In genomic region chr6:49326337-49326736, GRCh38 we compare ENCODE assay signal across 13 cellular contexts.
DNase-seq lines count a peak whose midpoint lies in the region; ATAC-seq, FAIRE-seq and TF ChIP-seq lines count a peak whose summit lies in the region.
"Had no signal": no experiment of that assay in that cellular context is flagged by ENCODE, and none has a peak within 500 bp of the region (broad histone marks: within the 10 kb centered on the region; RNA-seq: fewer than 3 reads in every experiment).

No MANE protein-coding gene starts in this region.

- POLR2A ChIA-PET in A549 (lab: Yijun Ruan, JAX) = no interaction called here
- POLR2A ChIA-PET in GM10248 (lab: Yijun Ruan, JAX) = no interaction called here

- H3K4me3 ChIP-seq in A549 (no peak overlapping the region), mucosa of descending colon (no peak overlapping the region)
- H3K4me3 ChIP-seq: BLaER1 had no signal

- 7% methylated on average over 2 of the region's 2 CpGs for WGBS in A549 (ENCODE audit: missing lambda C conversion rate)

- 0 out of 3 replicates have a peak overlapping the region, but pooled peaks have one; percentile 37 for H3K4me2 ChIP-seq in A549
- H3K4me2 ChIP-seq: BLaER1 had no signal

- no peak for TF ChIP-seq EP300 in A549 (IDR thresholded peaks at IDR 0.05)

- ATAC-seq in A549 (peak in 1 of 2 experiments; percentile 36; a peak in 3 of 6 replicates), mucosa of descending colon (no peak), sciatic nerve (no peak)
- ATAC-seq: activated T-cell treated with anti-CD3 and anti-CD28 coated beads, Interleukin-2, amount 50 U/mL, for 72 hours had no signal

- FAIRE-seq in A549 (lab: Jason Lieb, UNC) = no peak

- no peak overlapping the region for H3K27ac ChIP-seq in A549
- H3K27ac ChIP-seq: BLaER1 had no signal

- peaks cover 4% of the 10 kb centered on the region; the same call in 1 of the 3 replicates for H3K4me1 ChIP-seq in A549
- H3K4me1 ChIP-seq in mucosa of descending colon (ENCODE audit: low read depth) = no peaks in the 10 kb centered on the region
- H3K4me1 ChIP-seq: BLaER1 had no signal

- CTCF ChIA-PET in A549 (lab: Yijun Ruan, JAX) = interaction anchor here (1.0 kb wide), 1 partner anchor 51 kb away, joined by 3 read pairs; no protein-coding TSS in a partner anchor
- CTCF ChIA-PET in GM10248 (lab: Yijun Ruan, JAX) = no interaction called here

- H3K36me3 ChIP-seq in mucosa of descending colon (ENCODE audit: low read depth) = no peaks in the 10 kb centered on the region
- H3K36me3 ChIP-seq: BLaER1 had no signal

- DNase-seq in A549 (ENCODE audit: low read depth in 1 of 2, low spot score in 1 of 2) (peak in 1 of 2 experiments; percentile 10), HS-5 (ENCODE audit: low read depth) (peak; percentile 78), amniotic epithelial cell (ENCODE audit: low read depth) (peak; percentile 71), glomerular endothelial cell (ENCODE audit: extremely low read depth, low read depth, low spot score) (peak; percentile 93), mucosa of descending colon (no peak), GM10248 (ENCODE audit: extremely low spot score) (no peak), sciatic nerve (ENCODE audit: low spot score) (no peak), NCI-H2081 treated with DMSO at 0.1 percent for 48 hours (lab: John Stamatoyannopoulos, UW) (no peak)
- DNase-seq: activated T-cell treated with anti-CD3 and anti-CD28 coated beads, Interleukin-2, amount 50 U/mL, for 72 hours; NCI-H146; stimulated activated CD4-positive, alpha-beta T cell treated with anti-CD3 and anti-CD28 coated beads, Interleukin-4, amount 100 ng/mL, for 4 hours; substantia nigra had no signal

- TF ChIP-seq RAD21 in A549 (conservative IDR thresholded peaks at IDR 0.05 in 1 of 2, IDR thresholded peaks at IDR 0.05 in 1 of 2) = no peak

- intact Hi-C loops in mucosa of descending colon (cut with DNase I, micrococcal nuclease) = no loop called here
- intact Hi-C loops in sciatic nerve (cut with DNase I) = no loop called here

- H3K9me3 ChIP-seq in A549 (no peaks in the 10 kb centered on the region), mucosa of descending colon (no peaks in the 10 kb centered on the region)
- H3K9me3 ChIP-seq: BLaER1 had no signal

- no peak for TF ChIP-seq POLR2A in A549 (IDR thresholded peaks at IDR 0.05; ENCODE audit: low read length)

- TF ChIP-seq CTCF in A549 (IDR thresholded peaks at IDR 0.05) (no peak), mucosa of descending colon (IDR thresholded peaks at IDR 0.05) (no peak), GM10248 (IDR thresholded peaks at IDR 0.05; ENCODE audit: control extremely low read depth, extremely low read depth, low read depth, missing control alignments) (no peak)

TF ChIP-seq in A549, 52 proteins besides CTCF, POLR2A, EP300 and RAD21:
- no peak for TF ChIP-seq SMC3 (IDR thresholded peaks at IDR 0.05)
- no peak for TF ChIP-seq RARB (CRISPR knock-in tag; IDR thresholded peaks at IDR 0.05)
- TF ChIP-seq BHLHE40 (IDR thresholded peaks at IDR 0.05; ENCODE audit: low read depth, low read length) = no peak
- no peak for TF ChIP-seq ELK1 (IDR thresholded peaks at IDR 0.05; ENCODE audit: low read depth, low read length)
- no peak for TF ChIP-seq RCOR1 (IDR thresholded peaks at IDR 0.05; ENCODE audit: low read depth, low read length)
- no peak for TF ChIP-seq CHD4 (IDR thresholded peaks at IDR 0.05; ENCODE audit: borderline replicate concordance)
- TF ChIP-seq JUNB (IDR thresholded peaks at IDR 0.05) = no peak
- TF ChIP-seq PHF8 (IDR thresholded peaks at IDR 0.05; ENCODE audit: borderline replicate concordance, low read depth) = no peak
- TF ChIP-seq POLR2AphosphoS2 (conservative IDR thresholded peaks at IDR 0.05; ENCODE audit: low read length) = no peak
- TF ChIP-seq HOXB5 (CRISPR knock-in tag; IDR thresholded peaks at IDR 0.05) = no peak
- no peak for TF ChIP-seq CBX2 (IDR thresholded peaks at IDR 0.05; ENCODE audit: borderline replicate concordance, low read depth)

Comparison
In these comparisons a context has a peak if more than half of its experiments do, and no peak if none do; other contexts are left out.
1. DNase-seq: peak in HS-5 (single experiment), amniotic epithelial cell (single experiment) and glomerular endothelial cell (single experiment); none in mucosa of descending colon (0 of 3), GM10248 (single experiment), sciatic nerve (single experiment) and NCI-H2081 treated with DMSO at 0.1 percent for 48 hours (single experiment).